ENCODE assay signal across 1 cellular context in genomic region chr10:106708521-106708920, GRCh38.
TF ChIP-seq lines count a peak whose summit lies in the region.

No MANE protein-coding gene starts in this region.

TF ChIP-seq in GM23338, 12 proteins besides CTCF, POLR2A, EP300 and RAD21 (continued from another document):
- peak; percentile 94 for TF ChIP-seq ZNF462 (CRISPR knock-in tag; IDR thresholded peaks at IDR 0.05)
- TF ChIP-seq ETS1 (IDR thresholded peaks at IDR 0.05), result no peak
- no peak for TF ChIP-seq EZH2 (IDR thresholded peaks at IDR 0.05; ENCODE audit: low read depth, unreplicated experiment)
- TF ChIP-seq REST (IDR thresholded peaks at IDR 0.05; ENCODE audit: unreplicated experiment), result no peak
- peak; percentile 76; the same call in 1 of the 2 replicates for TF ChIP-seq ZNF114 (CRISPR knock-in tag; IDR thresholded peaks at IDR 0.05)
- TF ChIP-seq NANOG (IDR thresholded peaks at IDR 0.05; ENCODE audit: borderline replicate concordance), result peak; percentile 91
- no peak for TF ChIP-seq EZH2phosphoT487 (IDR thresholded peaks at IDR 0.05; ENCODE audit: unreplicated experiment)
- TF ChIP-seq STAT1 (IDR thresholded peaks at IDR 0.05; ENCODE audit: unreplicated experiment), result no peak
